8 cellular contexts compared by ENCODE assay signal in genomic region chr7:6706666-6707407, GRCh38. TPM values are rescaled to one million over a fixed set of nuclear protein-coding genes. Genes with fewer than 3 reads are reported as not detected.
DNase-seq lines count a peak whose midpoint lies in the region; ATAC-seq and TF ChIP-seq lines count a peak whose summit lies in the region.

ZNF12 (minus strand) TSS chr7:6706947; CDS start chr7:6705173, 1,774 bp downstream.

- peak; percentile 96 to 97 for ATAC-seq in natural killer cell treated with Interleukin-12 subunit alpha and Interleukin-12 subunit beta and Interleukin-15 and Interleukin-18, amount 100 ng/mL, for 72 hours

- peaks cover 18 to 58% of the 10 kb centered on the region in 2 experiments for H3K9me3 Mint-ChIP-seq in H9
- H3K9me3 Mint-ChIP-seq in natural killer cell treated with Interleukin-12 subunit alpha and Interleukin-12 subunit beta and Interleukin-15 and Interleukin-18, amount 100 ng/mL, for 72 hours: peaks cover 8% of the 10 kb centered on the region

- H3K14ac ChIP-seq in H9 (ENCODE audit: insufficient read depth, low read length): peak within 1 kb of the TSS; percentile 60; the same call in 1 of the 2 replicates

- H3K27ac ChIP-seq in H9 (ENCODE audit: insufficient read length, low read depth, low read length): no peak within 1 kb of the TSS

- peak; percentile 84 for TF ChIP-seq POLR2A in Raji (IDR thresholded peaks at IDR 0.05; ENCODE audit: insufficient read depth, low read depth, low read length)

- peak within 1 kb of the TSS; percentile 93 for H3K4me2 ChIP-seq in H9 (ENCODE audit: insufficient read depth, insufficient read length, low read length)

- H4K91ac ChIP-seq in H9 (ENCODE audit: insufficient read length, low read depth, low read length): no peak within 1 kb of the TSS

- peak within 1 kb of the TSS; percentile 87 to 92 for H3K4me3 Mint-ChIP-seq in H9
- peak within 1 kb of the TSS; percentile 91 for H3K4me3 Mint-ChIP-seq in natural killer cell treated with Interleukin-12 subunit alpha and Interleukin-12 subunit beta and Interleukin-15 and Interleukin-18, amount 100 ng/mL, for 72 hours

- WGBS in H9 (ENCODE audit: extremely low coverage, insufficient read length, low lambda C conversion rate): no CpG with 5 or more reads among the region's 65 CpGs

- H2BK120ac ChIP-seq in H9 (ENCODE audit: low read depth, low read length, poor library complexity, severe bottlenecking): no peak within 1 kb of the TSS

- H3K4me1 ChIP-seq in ES-I3 (ENCODE audit: insufficient read depth, low read length) (no peaks in the 10 kb centered on the region), H9 (ENCODE audit: insufficient read depth, low read length) (peaks cover 2% of the 10 kb centered on the region; the same call in 1 of the 2 replicates)

- no peaks in the 10 kb centered on the region for H4K20me1 ChIP-seq in H9 (ENCODE audit: control insufficient read depth, insufficient read depth, insufficient read length)

- peaks cover 15 to 20% of the 10 kb centered on the region in 2 experiments for H3K4me1 Mint-ChIP-seq in H9
- peaks cover 36 to 43% of the 10 kb centered on the region in 2 donors for H3K4me1 Mint-ChIP-seq in natural killer cell treated with Interleukin-12 subunit alpha and Interleukin-12 subunit beta and Interleukin-15 and Interleukin-18, amount 100 ng/mL, for 72 hours (ENCODE audit: low read depth in 2 of 2)

- TF ChIP-seq CTCF in H9 (conservative IDR thresholded peaks at IDR 0.05) (no peak), fibroblast of pulmonary artery (IDR thresholded peaks at IDR 0.05; ENCODE audit: low read length, missing control alignments) (no peak)

- no peaks in the 10 kb centered on the region for H3K27me3 ChIP-seq in H9 (ENCODE audit: insufficient read depth, low read length)

- peaks cover 24 to 33% (median 32%) of the 10 kb centered on the region in 3 experiments for H3K36me3 Mint-ChIP-seq in H9 (ENCODE audit: insufficient read depth in 1 of 3, low read depth in 3 of 3)
- H3K36me3 Mint-ChIP-seq in natural killer cell treated with Interleukin-12 subunit alpha and Interleukin-12 subunit beta and Interleukin-15 and Interleukin-18, amount 100 ng/mL, for 72 hours: peaks cover 31% of the 10 kb centered on the region

- H3K56ac ChIP-seq in H9 (ENCODE audit: insufficient read length, low read depth, low read length): no peak within 1 kb of the TSS

- no peak within 1 kb of the TSS for H4K8ac ChIP-seq in H9 (replicated peaks; ENCODE audit: insufficient read length, low read depth, low read length)

- H3K9me3 ChIP-seq in ES-I3 (ENCODE audit: control insufficient read depth, insufficient read depth, low read length) (peaks cover 19% of the 10 kb centered on the region), H9 (ENCODE audit: control insufficient read depth, low read depth, low read length) (no peaks in the 10 kb centered on the region)

- peaks cover 8% of the 10 kb centered on the region for H3K23me2 ChIP-seq in H9 (ENCODE audit: insufficient read length, low read depth, low read length, poor library complexity, severe bottlenecking)

- no peak within 1 kb of the TSS for H2BK15ac ChIP-seq in H9 (ENCODE audit: low read depth, low read length)

- H3K79me2 ChIP-seq in H9 (ENCODE audit: insufficient read depth, low read length): peaks cover 24% of the 10 kb centered on the region; the same call in 1 of the 2 replicates

- peaks cover 31% of the 10 kb centered on the region for H3K27me3 Mint-ChIP-seq in H9 (ENCODE audit: low read depth)
- peaks cover 9 to 12% of the 10 kb centered on the region in 2 donors for H3K27me3 Mint-ChIP-seq in natural killer cell treated with Interleukin-12 subunit alpha and Interleukin-12 subunit beta and Interleukin-15 and Interleukin-18, amount 100 ng/mL, for 72 hours

- no peak within 1 kb of the TSS for H2BK5ac ChIP-seq in H9 (ENCODE audit: insufficient read length, low read length)

- H3K36me3 ChIP-seq in ES-I3 (ENCODE audit: insufficient read depth, low read length): peaks cover 14% of the 10 kb centered on the region

- DNase-seq in H9 (peak; percentile 97), M059J (ENCODE audit: low read depth) (peak; percentile 94), fibroblast of pulmonary artery (ENCODE audit: low read depth) (peak; percentile 95)
- peak; percentile 93 for DNase-seq in activated T-helper 9 cell treated with anti-CD3 and anti-CD28 coated beads, Interleukin-2, amount 50 U/mL, for 16 hours (ENCODE audit: low read depth)
- peak; percentile 97 for DNase-seq in natural killer cell treated with Interleukin-12 subunit alpha and Interleukin-12 subunit beta and Interleukin-15 and Interleukin-18, amount 100 ng/mL, for 72 hours (ENCODE audit: low spot score)
- DNase-seq in stimulated activated naive CD4-positive, alpha-beta T cell treated with Interleukin-2 at 50 U/mL for 16 hours (lab: John Stamatoyannopoulos, UW): peak; percentile 93

- no peak within 1 kb of the TSS for H3K4ac ChIP-seq in H9 (ENCODE audit: low read depth, low read length)

- H3K23ac ChIP-seq in H9 (ENCODE audit: insufficient read length, low read depth, low read length): no peak within 1 kb of the TSS

- H3K9ac ChIP-seq in ES-I3 (ENCODE audit: low read depth, low read length) (peak within 1 kb of the TSS; percentile 61), H9 (ENCODE audit: extremely low read depth, insufficient read length, low read length) (peak within 1 kb of the TSS; percentile 41)

- peak within 1 kb of the TSS; percentile 91 for H3K4me3 ChIP-seq in fibroblast of pulmonary artery (replicated peaks; ENCODE audit: low read depth, low read length)

- H3T11ph ChIP-seq in H9 (ENCODE audit: low read length): no peak within 1 kb of the TSS

- H2BK12ac ChIP-seq in H9 (ENCODE audit: insufficient read length, low read depth, low read length): no peak within 1 kb of the TSS

- peaks cover 8% of the 10 kb centered on the region for H3K79me1 ChIP-seq in H9 (ENCODE audit: insufficient read depth, low read depth, low read length, poor library complexity, severe bottlenecking)

- H2AK5ac ChIP-seq in H9 (ENCODE audit: insufficient read length, low read length): no peak within 1 kb of the TSS

- H3K18ac ChIP-seq in H9 (ENCODE audit: insufficient read length, low read depth, low read length): no peak within 1 kb of the TSS

- H4K5ac ChIP-seq in H9 (ENCODE audit: insufficient read length, low read depth, low read length): no peak within 1 kb of the TSS

- H2AFZ ChIP-seq in H9 (ENCODE audit: low read length): no peak within 1 kb of the TSS

- H2BK20ac ChIP-seq in H9 (ENCODE audit: low read depth, low read length, poor library complexity, severe bottlenecking): no peak within 1 kb of the TSS

- H3K27ac Mint-ChIP-seq in H9: peak within 1 kb of the TSS in 2 of 3 experiments; percentile 61 to 94; a peak in 4 of 7 replicates
- H3K27ac Mint-ChIP-seq in natural killer cell treated with Interleukin-12 subunit alpha and Interleukin-12 subunit beta and Interleukin-15 and Interleukin-18, amount 100 ng/mL, for 72 hours: peak within 1 kb of the TSS; percentile 78 to 86

RNA-seq across cellular contexts. Expression of gene ZNF12, which starts in this region (rescaled TPM):
- 19.1 and 19.4 TPM in 2 replicates for total RNA-seq in H9 (2021)
- 13.7 and 19.9 TPM in 2 replicates for total RNA-seq in M059J (2014; rRNA removed; shearing (Covaris generic))
- 10 to 100 TPM; 23.9 to 26.2 TPM for total RNA-seq in natural killer cell treated with Interleukin-12 subunit alpha and Interleukin-12 subunit beta and Interleukin-15 and Interleukin-18, amount 100 ng/mL, for 72 hours
